Comparison of ENCODE assay signal across 13 cellular contexts in genomic region chr22:17562906-17563870, GRCh38. TPM values are rescaled to one million over a fixed set of nuclear protein-coding genes. Genes with fewer than 3 reads are reported as not detected.
DNase-seq lines count a peak whose midpoint lies in the region; ATAC-seq and TF ChIP-seq lines count a peak whose summit lies in the region.
"Had no signal": no experiment of that assay in that cellular context is flagged by ENCODE, and none has a peak within 500 bp of the region (broad histone marks: within the 10 kb centered on the region; RNA-seq: fewer than 3 reads in every experiment).

TSS of gene SLC25A18 (plus strand) at chr22:17563498. CDS start at chr22:17579945, 16,447 bp downstream.

- TF ChIP-seq EP300 in ovary (IDR thresholded peaks at IDR 0.05), result peak; percentile 75

- no peak for TF ChIP-seq POLR2A in ovary (IDR thresholded peaks at IDR 0.05)
- no peak for TF ChIP-seq POLR2A in GM18505 (IDR thresholded peaks at IDR 0.05; ENCODE audit: borderline replicate concordance, extremely low read depth, insufficient read depth, insufficient read length)

- H3K36me3 ChIP-seq in BE2C (no peaks in the 10 kb centered on the region), SJCRH30 (0 out of 2 replicates have a peak, but pooled peaks cover 3% of the 10 kb centered on the region), ovary (no peaks in the 10 kb centered on the region)

- TF ChIP-seq CTCF in BE2C (IDR thresholded peaks at IDR 0.05; ENCODE audit: low read depth, low read length), result 0 out of 2 replicates have a peak, but pooled peaks have one; percentile 4
- no peak for TF ChIP-seq CTCF in ovary (IDR thresholded peaks at IDR 0.05)

- WGBS in ovary, 3 donors, result 14 to 21% (median 16%) methylated on average over 17 of the region's 17 CpGs

- no peak for DNase-seq in BE2C
- DNase-seq in SJCRH30, result peak; percentile 55 to 62
- peak; percentile 79 for DNase-seq in Right ventricle myocardium superior
- DNase-seq in ovary, result peak in 3 of 5 donors; percentile 52 to 66 (median 56)
- no peak for DNase-seq in NCI-H2081 (lab: John Stamatoyannopoulos, UW)
- no peak for DNase-seq in NCI-H748 (lab: John Stamatoyannopoulos, UW; ENCODE audit: unreplicated experiment)
- no peak for DNase-seq in stimulated activated CD8-positive, alpha-beta memory T cell treated with anti-CD3 and anti-CD28 coated beads, Interleukin-4, amount 100 ng/mL, for 48 hours
- DNase-seq: DMS153, foreskin melanocyte, NCI-H1930 had no signal

- H3K9me3 ChIP-seq in BE2C, result no peaks in the 10 kb centered on the region
- no peaks in the 10 kb centered on the region for H3K9me3 ChIP-seq in SJCRH30 (replicated peaks)
- no peaks in the 10 kb centered on the region for H3K9me3 ChIP-seq in ovary

- H3K27ac ChIP-seq in SJCRH30 (peak within 1 kb of the TSS; percentile 16; the same call in 1 of the 2 replicates), ovary (peak within 1 kb of the TSS in 1 of 2 donors; percentile 60)

- intact Hi-C loops in Right ventricle myocardium superior (cut with DNase I), result no loop called here
- intact Hi-C loops in ovary (cut with DNase I), result loop anchor here in 1 of 4 donors (5.0 kb wide), 1 partner anchor 459 kb away; the partner anchor contains the start of gene MICAL3

- ATAC-seq in Right ventricle myocardium superior (ENCODE audit: poor library complexity) (peak; percentile 90), GM18505 (IDR thresholded peaks at IDR 0.05; ENCODE audit: unreplicated experiment) (no peak)
- ATAC-seq: HCT116 had no signal

- H3K4me1 ChIP-seq in BE2C, result no peaks in the 10 kb centered on the region
- H3K4me1 ChIP-seq in SJCRH30, result peaks cover 10% of the 10 kb centered on the region
- H3K4me1 ChIP-seq in ovary (ENCODE audit: insufficient read depth), result peaks cover 11% of the 10 kb centered on the region

- H3K27me3 ChIP-seq in BE2C (no peaks in the 10 kb centered on the region), SJCRH30 (no peaks in the 10 kb centered on the region), ovary (no peaks in the 10 kb centered on the region)

- H3K4me3 ChIP-seq in BE2C (ENCODE audit: low read depth, low read length) (no peak within 1 kb of the TSS), SJCRH30 (peak within 1 kb of the TSS; percentile 5; the same call in 1 of the 2 replicates), ovary (no peak within 1 kb of the TSS)

RNA-seq across cellular contexts. Expression of gene SLC25A18, which starts in this region (rescaled TPM):
- 1.3 TPM for polyA plus RNA-seq in BE2C (2012; ENCODE audit: insufficient read depth, insufficient read length, low read depth)
- 0.43 and 0.67 TPM in 2 replicates for total RNA-seq in SJCRH30 (2014; rRNA removed; shearing (Covaris generic))
- 2.5 TPM for total RNA-seq in Right ventricle myocardium superior
- total RNA-seq in ovary, result 1 to 10 TPM in 4 of 7 donors, under 1 TPM in 3; 0.41 to 2.8 (median 1.4) TPM
- 1 to 10 TPM in 1 of 2 donors, under 1 TPM in 1; 0.75 to 1.3 TPM for polyA plus RNA-seq in ovary
- total RNA-seq: activated CD8-positive, alpha-beta memory T cell treated with anti-CD3 and anti-CD28 coated beads for 36 hours had no signal

Comparison
In these comparisons a context has a peak if more than half of its experiments do, and no peak if none do; other contexts are left out.
1. Peak in DNase-seq, H3K4me3 ChIP-seq and H3K27ac ChIP-seq in SJCRH30; RNA of the gene not detected or under 1 TPM.
2. DNase-seq: peak in Right ventricle myocardium superior (single experiment) and ovary (3 of 5); none in BE2C (single experiment), NCI-H2081 (0 of 2), NCI-H748 (single experiment) and stimulated activated CD8-positive, alpha-beta memory T cell treated with anti-CD3 and anti-CD28 coated beads, Interleukin-4, amount 100 ng/mL, for 48 hours (single experiment).